In genomic region chr14:25788252-25788651, GRCh38 we compare ENCODE assay signal across 28 cellular contexts.
"Had no signal": no experiment of that assay in that cellular context is flagged by ENCODE, and none has a peak within 500 bp of the region (broad histone marks: within the 10 kb centered on the region; RNA-seq: fewer than 3 reads in every experiment).

No MANE protein-coding gene starts in this region.

- H3K27ac Mint-ChIP-seq: dendritic cell treated with granulocyte-macrophage colony-stimulating factor and Interleukin-4, amounts not matched to agents 40 ng/mL and 50 ng/mL, for 4 days; effector memory CD8-positive, alpha-beta T cell; endodermal cell had no signal

- H3K27me3 ChIP-seq: colonic mucosa, dorsolateral prefrontal cortex, esophagus muscularis mucosa, esophagus squamous epithelium, foreskin keratinocyte, gastrocnemius medialis, gastroesophageal sphincter, heart left ventricle, heart right ventricle had no signal

- FAIRE-seq: colon, endometrium, endothelial cell of umbilical vein had no signal

- H3K27ac ChIP-seq: colonic mucosa, coronary artery, dorsolateral prefrontal cortex, epithelial cell of prostate, esophagus muscularis mucosa, esophagus squamous epithelium, foreskin keratinocyte, gastrocnemius medialis, gastroesophageal sphincter, heart left ventricle, heart right ventricle had no signal

- ATAC-seq: effector memory CD8-positive, alpha-beta T cell; esophagus mucosa; foreskin keratinocyte; gastrocnemius medialis; gastroesophageal sphincter; heart left ventricle; heart right ventricle had no signal

- H3K4me3 ChIP-seq: colonic mucosa, coronary artery, dorsolateral prefrontal cortex, esophagus muscularis mucosa, esophagus squamous epithelium, gastrocnemius medialis, gastroesophageal sphincter, heart left ventricle, heart right ventricle had no signal

- H3K36me3 ChIP-seq: colonic mucosa, esophagus muscularis mucosa, esophagus squamous epithelium, gastrocnemius medialis, gastroesophageal sphincter, heart left ventricle, heart right ventricle had no signal

- H3K4me1 ChIP-seq: colonic mucosa, esophagus muscularis mucosa, esophagus squamous epithelium, foreskin keratinocyte, gastrocnemius medialis, gastroesophageal sphincter, heart left ventricle, heart right ventricle had no signal

- H3K9me3 ChIP-seq: colonic mucosa, esophagus squamous epithelium, gastrocnemius medialis had no signal

- H3K4me3 Mint-ChIP-seq: dendritic cell treated with granulocyte-macrophage colony-stimulating factor and Interleukin-4, amounts not matched to agents 40 ng/mL and 50 ng/mL, for 4 days; effector memory CD8-positive, alpha-beta T cell; endodermal cell had no signal

- H3K27me3 Mint-ChIP-seq: dendritic cell treated with granulocyte-macrophage colony-stimulating factor and Interleukin-4, amounts not matched to agents 40 ng/mL and 50 ng/mL, for 4 days; effector memory CD8-positive, alpha-beta T cell had no signal

- DNase-seq: colonic mucosa; cortex of kidney; dermis blood vessel endothelial cell; dorsolateral prefrontal cortex; effector CD4-positive, alpha-beta T cell; effector CD8-positive, alpha-beta T cell; effector memory CD4-positive, alpha-beta T cell; effector memory CD8-positive, alpha-beta T cell; endodermal cell; erythroblast; esophagus squamous epithelium; foreskin fibroblast; foreskin keratinocyte; foreskin melanocyte; gastrocnemius medialis; glutamatergic neuron; head of caudate nucleus; heart left ventricle; heart right ventricle had no signal
